Comparison of ENCODE assay signal across 8 cellular contexts in genomic region chr3:135560847-135561246, GRCh38.
"Had no signal": no experiment of that assay in that cellular context is flagged by ENCODE, and none has a peak within 500 bp of the region (broad histone marks: within the 10 kb centered on the region; RNA-seq: fewer than 3 reads in every experiment).

No MANE protein-coding gene starts in this region.

- H3K9me3 ChIP-seq: HAP-1 had no signal

- H3K9ac ChIP-seq: GM23248 had no signal

- DNase-seq: GM23248, GOT3, H7, HFFc6 had no signal

- ATAC-seq: HCT116, HepG2 had no signal

- H3K36me3 ChIP-seq: HAP-1 had no signal

- FAIRE-seq: HepG2 had no signal

- H3K27ac ChIP-seq: GM23248, HL-60 had no signal

- H3K4me1 ChIP-seq: HAP-1 had no signal

- H2AFZ ChIP-seq: GM23248 had no signal

- H3K4me3 ChIP-seq: GM23248, HAP-1 had no signal
